15 cellular contexts compared by ENCODE assay signal in genomic region chr1:84073266-84073665, GRCh38.
"Had no signal": no experiment of that assay in that cellular context is flagged by ENCODE, and none has a peak within 500 bp of the region (broad histone marks: within the 10 kb centered on the region; RNA-seq: fewer than 3 reads in every experiment).

No MANE protein-coding gene starts in this region.

- FAIRE-seq: keratinocyte had no signal

- H3K4me1 ChIP-seq: body of pancreas had no signal

- H3K9me3 ChIP-seq: body of pancreas had no signal

- H3K36me3 ChIP-seq: heart right ventricle, left lung had no signal

- ATAC-seq: activated CD8-positive, alpha-beta T cell treated with anti-CD3 and anti-CD28 coated beads for 36 hours; body of pancreas; heart right ventricle; left lung had no signal

- DNase-seq: activated CD8-positive, alpha-beta memory T cell treated with anti-CD3 and anti-CD28 coated beads, Interleukin-2, amount 50 U/mL, for 48 hours; activated CD8-positive, alpha-beta T cell treated with anti-CD3 and anti-CD28 coated beads for 36 hours; activated naive CD4-positive, alpha-beta T cell; body of pancreas; cerebellar nuclear complex; endodermal cell; erythroblast; foreskin melanocyte; heart right ventricle; left lung; nephron progenitor cell; stimulated activated CD4-positive, alpha-beta T cell treated with anti-CD3 and anti-CD28 coated beads, Interleukin-4, amount 100 ng/mL, for 1 hour; stimulated activated CD8-positive, alpha-beta memory T cell treated with anti-CD3 and anti-CD28 coated beads, Interleukin-4, amount 100 ng/mL, for 48 hours; T-helper 9 cell had no signal

- H3K27me3 ChIP-seq: body of pancreas had no signal

- H3K4me3 ChIP-seq: body of pancreas, heart right ventricle, left lung had no signal

- H3K27ac ChIP-seq: body of pancreas, heart right ventricle, left lung had no signal
